In genomic region chr21:42937034-42937940, GRCh38 we compare ENCODE assay signal across 6 cellular contexts. TPM values are rescaled to one million over a fixed set of nuclear protein-coding genes. Genes with fewer than 3 reads are reported as not detected.
"Had no signal": no experiment of that assay in that cellular context is flagged by ENCODE, and none has a peak within 500 bp of the region (broad histone marks: within the 10 kb centered on the region; RNA-seq: fewer than 3 reads in every experiment).

No MANE protein-coding gene starts in this region.

RNA-seq across cellular contexts. Expression of gene ERVH48-1, which starts 11.9 kb away (rescaled TPM):
- total RNA-seq: fibroblast of lung, gastrocnemius medialis, lower leg skin, suprapubic skin, T-helper 17 cell, ureter had no signal
